8 cellular contexts compared by ENCODE assay signal in the genomic region with DNA sequence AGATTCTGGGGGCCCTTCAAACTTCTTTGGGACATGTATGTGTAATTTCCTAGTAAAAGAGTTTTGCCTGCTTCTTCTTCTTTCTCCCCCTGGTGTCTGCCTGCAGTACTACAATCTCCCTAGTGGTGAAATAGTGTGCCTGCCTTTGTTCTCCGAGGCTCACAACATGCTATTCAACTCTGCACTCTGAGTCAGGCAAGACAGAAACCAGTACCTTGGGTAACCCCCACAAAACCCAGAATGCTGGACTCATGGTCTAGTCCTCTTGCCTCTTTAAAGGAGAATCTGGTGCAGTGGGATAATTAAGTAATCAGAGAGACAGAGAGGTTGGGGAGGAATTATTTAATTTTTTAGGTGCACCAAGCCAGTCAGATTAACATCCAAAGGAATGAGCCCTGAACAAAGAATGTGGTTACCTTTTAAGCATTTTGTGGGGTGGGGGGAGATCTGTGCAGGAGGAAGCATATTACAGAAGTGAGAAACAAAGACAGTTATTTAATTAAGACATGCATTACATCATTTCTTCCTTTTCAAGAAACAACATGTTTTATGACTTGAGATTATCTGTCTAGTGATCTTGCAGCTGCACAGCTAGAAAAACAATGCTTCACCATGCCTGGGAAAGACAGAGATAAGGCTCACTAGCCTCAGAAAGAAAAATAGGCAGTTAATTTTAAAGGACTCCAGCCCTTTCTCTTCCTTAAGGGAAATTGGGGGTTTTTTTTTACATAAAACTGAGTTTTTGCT. TPM values are rescaled to one million over a fixed set of nuclear protein-coding genes. Genes with fewer than 3 reads are reported as not detected.
DNase-seq lines count a peak whose midpoint lies in the region; ATAC-seq and TF ChIP-seq lines count a peak whose summit lies in the region.

No MANE protein-coding gene starts in this region.

- intact Hi-C loops in right lobe of liver (cut with DNase I) = no loop called here

- peak; percentile 7 to 71 (median 31) for DNase-seq in NCI-H1417 (lab: John Stamatoyannopoulos, UW)
- no peak for DNase-seq in NCI-H1417 treated with DMSO at 0.1 percent for 48 hours (lab: John Stamatoyannopoulos, UW)
- DNase-seq in HEK293T (ENCODE audit: extremely low spot score) = peak; percentile 52
- DNase-seq in NB4 (ENCODE audit: low read depth) = peak; percentile 90
- peak; percentile 67 for DNase-seq in WERI-Rb-1
- DNase-seq in central memory CD4-positive, alpha-beta T cell = peak; percentile 28
- peak in 1 of 3 donors; percentile 68 for DNase-seq in right lobe of liver
- DNase-seq in stimulated activated CD8-positive, alpha-beta memory T cell treated with anti-CD3 and anti-CD28 coated beads, Interleukin-2, amount 100 ng/mL, for 48 hours (ENCODE audit: low read depth in 2 of 2) = peak; percentile 20 to 49

- POLR2A ChIA-PET in HEK293T (lab: Yijun Ruan, JAX) = no interaction called here

- TF ChIP-seq CTCF in NB4 (IDR thresholded peaks at IDR 0.05; ENCODE audit: low read depth, low read length) (peak; percentile 97), WERI-Rb-1 (IDR thresholded peaks at IDR 0.05; ENCODE audit: low read depth, low read length) (peak; percentile 86), right lobe of liver (IDR thresholded peaks at IDR 0.05) (peak; percentile 79 to 93 (median 82))

- WGBS in right lobe of liver (ENCODE audit: insufficient coverage, low coverage, low lambda C conversion rate, missing lambda C conversion rate) = 0% methylated on average over 1 of the region's 1 CpG

- peak; percentile 94 to 98 (median 96) for ATAC-seq in right lobe of liver

- CTCF ChIA-PET in HEK293T (lab: Yijun Ruan, JAX) = interaction anchor here (1.3 kb wide), 1 partner anchor 14 kb away, joined by 3 read pairs; no protein-coding TSS in a partner anchor

- H3K9me3 ChIP-seq in WERI-Rb-1 (ENCODE audit: severe bottlenecking) = peaks cover 3% of the 10 kb centered on the region
- H3K9me3 ChIP-seq in right lobe of liver = no peaks in the 10 kb centered on the region

- H3K36me3 ChIP-seq in WERI-Rb-1 = no peaks in the 10 kb centered on the region
- H3K36me3 ChIP-seq in right lobe of liver = no peaks in the 10 kb centered on the region

- H3K27ac ChIP-seq in WERI-Rb-1 (no peak overlapping the region), right lobe of liver (peak overlapping the region in 1 of 3 donors; percentile 61)

- H3K27me3 ChIP-seq in WERI-Rb-1 (ENCODE audit: insufficient read depth, low read depth, severe bottlenecking) = no peaks in the 10 kb centered on the region
- H3K27me3 ChIP-seq in right lobe of liver = no peaks in the 10 kb centered on the region

- TF ChIP-seq POLR2A in NB4 (IDR thresholded peaks at IDR 0.05; ENCODE audit: extremely low read depth, insufficient read length) = no peak
- TF ChIP-seq POLR2A in right lobe of liver (IDR thresholded peaks at IDR 0.05) = no peak

- no peaks in the 10 kb centered on the region for H3K4me1 ChIP-seq in right lobe of liver

- H3K4me3 ChIP-seq in NB4 (ENCODE audit: low read depth, low read length) (no peak overlapping the region), WERI-Rb-1 (ENCODE audit: low read depth, low read length) (no peak overlapping the region), right lobe of liver (no peak overlapping the region)

TF ChIP-seq in HEK293T, 16 proteins besides CTCF, POLR2A, EP300 and RAD21:
- TF ChIP-seq SUZ12 (IDR thresholded peaks at IDR 0.05) (no peak), NFRKB (IDR thresholded peaks at IDR 0.05) (no peak), ARNT (IDR thresholded peaks at IDR 0.05) (no peak), FOXK2 (IDR thresholded peaks at IDR 0.05) (no peak), FOXM1 (IDR thresholded peaks at IDR 0.05; ENCODE audit: borderline replicate concordance) (no peak)

RNA-seq across cellular contexts. Expression of a gene that starts 11.0 kb away (rescaled TPM):
- total RNA-seq in right lobe of liver = 10 to 100 TPM; 42.4 to 98.5 (median 61.5) TPM

RNA-seq across cellular contexts. Expression of a gene that starts 49.1 kb away (rescaled TPM):
- 1 to 10 TPM; 1.1 to 3.8 (median 3.1) TPM for total RNA-seq in right lobe of liver
